9 cellular contexts compared by ENCODE assay signal in genomic region chr19:45862271-45862563, GRCh38. TPM values are rescaled to one million over a fixed set of nuclear protein-coding genes. Genes with fewer than 3 reads are reported as not detected.
A peak's percentile ranks its signal among the peaks of the same experiment; 100 is the strongest.
DNase-seq lines count a peak whose midpoint lies in the region; ATAC-seq and TF ChIP-seq lines count a peak whose summit lies in the region.
"Had no signal": no experiment of that assay in that cellular context is flagged by ENCODE, and none has a peak within 500 bp of the region (broad histone marks: within the 10 kb centered on the region; RNA-seq: fewer than 3 reads in every experiment).

No MANE protein-coding gene starts in this region.

- H3F3A ChIP-seq in smooth muscle cell (ENCODE audit: low read depth), result no peaks in the 10 kb centered on the region

- H3K27ac Mint-ChIP-seq in activated T-helper 1 cell treated with anti-CD3 and anti-CD28 coated beads, Interleukin-12 subunit alpha, Interleukin-12 subunit beta, Interleukin-2, Interleukin-4 antibody, amounts not matched to agents 30 ng/mL and 10 ng/mL and 1 ng/mL, durations not matched to agents 14 hours and 24 hours and 36 hours, result peak overlapping the region; percentile 95

- H3K9me2 ChIP-seq in HCT116 (ENCODE audit: insufficient read depth), result no peaks in the 10 kb centered on the region

- H3K4me1 ChIP-seq in HCT116 (ENCODE audit: control insufficient read depth in 1 of 2, insufficient read depth in 2 of 2, low read length in 2 of 2), result peaks cover 11 to 35% of the 10 kb centered on the region in 2 experiments
- no peaks in the 10 kb centered on the region for H3K4me1 ChIP-seq in iPS DF 6.9 (ENCODE audit: control insufficient read depth, insufficient read depth, low read length)
- peaks cover 5% of the 10 kb centered on the region for H3K4me1 ChIP-seq in smooth muscle cell (ENCODE audit: low read depth)

- peaks cover 31% of the 10 kb centered on the region for H3K27me3 Mint-ChIP-seq in activated T-helper 1 cell treated with anti-CD3 and anti-CD28 coated beads, Interleukin-12 subunit alpha, Interleukin-12 subunit beta, Interleukin-2, Interleukin-4 antibody, amounts not matched to agents 30 ng/mL and 10 ng/mL and 1 ng/mL, durations not matched to agents 14 hours and 24 hours and 36 hours (ENCODE audit: insufficient read depth)

- H3K4me3 Mint-ChIP-seq in activated T-helper 1 cell treated with anti-CD3 and anti-CD28 coated beads, Interleukin-12 subunit alpha, Interleukin-12 subunit beta, Interleukin-2, Interleukin-4 antibody, amounts not matched to agents 30 ng/mL and 10 ng/mL and 1 ng/mL, durations not matched to agents 14 hours and 24 hours and 36 hours, result peak overlapping the region; percentile 94

- no peaks in the 10 kb centered on the region for H4K20me1 ChIP-seq in HCT116 (ENCODE audit: insufficient read depth)
- H4K20me1 ChIP-seq in smooth muscle cell (ENCODE audit: low read depth), result peaks cover 18% of the 10 kb centered on the region

- RAD21 ChIA-PET in HCT116 (lab: Charles Lee; ENCODE audit: low non-redundant PET in 1 of 2, low total read pairs in 2 of 2, uncharacterized antibody in 2 of 2, unreplicated experiment in 2 of 2), result no interaction called here

- TF ChIP-seq RAD21 in HCT116 (IDR thresholded peaks at IDR 0.05; ENCODE audit: low read depth), result no peak

- H3K36me3 Mint-ChIP-seq in activated T-helper 1 cell treated with anti-CD3 and anti-CD28 coated beads, Interleukin-12 subunit alpha, Interleukin-12 subunit beta, Interleukin-2, Interleukin-4 antibody, amounts not matched to agents 30 ng/mL and 10 ng/mL and 1 ng/mL, durations not matched to agents 14 hours and 24 hours and 36 hours (ENCODE audit: low read depth), result peaks cover 13% of the 10 kb centered on the region

- intact Hi-C loops in HCT116 (cut with micrococcal nuclease), result no loop called here
- intact Hi-C loops in activated T-helper 1 cell treated with anti-CD3 and anti-CD28 coated beads, Interleukin-12 subunit alpha, Interleukin-12 subunit beta, Interleukin-2, Interleukin-4 antibody, amounts not matched to agents 30 ng/mL and 10 ng/mL and 1 ng/mL, durations not matched to agents 14 hours and 24 hours and 36 hours (cut with micrococcal nuclease), result loop anchor here (1.0 to 5.0 kb wide), 4 partner anchors 45 to 485 kb away; partner anchors contain the start of gene PPP5C

- BruUV-seq in HCT116 (replicated peaks; lab: Mats Ljungman, UMichigan), result no TSS peak

- H3K9me3 Mint-ChIP-seq in activated T-helper 1 cell treated with anti-CD3 and anti-CD28 coated beads, Interleukin-12 subunit alpha, Interleukin-12 subunit beta, Interleukin-2, Interleukin-4 antibody, amounts not matched to agents 30 ng/mL and 10 ng/mL and 1 ng/mL, durations not matched to agents 14 hours and 24 hours and 36 hours, result no peaks in the 10 kb centered on the region

- H3K4me2 ChIP-seq in HCT116 (ENCODE audit: low read length), result peak overlapping the region; percentile 81
- peak overlapping the region; percentile 92 for H3K4me2 ChIP-seq in smooth muscle cell

- ATAC-seq in HCT116 (no peak), GM18519 (IDR thresholded peaks at IDR 0.05; ENCODE audit: low FRiP score, unreplicated experiment) (no peak)

- no peak for TF ChIP-seq POLR2A in HCT116 (IDR thresholded peaks at IDR 0.05; ENCODE audit: borderline replicate concordance, extremely low read depth, insufficient read depth, insufficient read length)

- no peaks in the 10 kb centered on the region for H3K9me3 ChIP-seq in HCT116 (ENCODE audit: control insufficient read depth in 1 of 2, insufficient read depth in 1 of 2, low read depth in 1 of 2, low read length in 2 of 2)
- no peaks in the 10 kb centered on the region for H3K9me3 ChIP-seq in iPS DF 6.9 (ENCODE audit: control insufficient read depth, insufficient read depth, low read length)
- no peaks in the 10 kb centered on the region for H3K9me3 ChIP-seq in smooth muscle cell (replicated peaks; ENCODE audit: low read depth)

- POLR2A ChIA-PET in HCT116 (lab: Charles Lee), result no interaction called here

- DNase-seq in HCT116 (ENCODE audit: low read depth, low spot score) (no peak), iPS DF 6.9 (ENCODE audit: low read depth, low spot score) (no peak), smooth muscle cell (lab: John Stamatoyannopoulos, UW; ENCODE audit: unreplicated experiment) (no peak), GM20000 (ENCODE audit: low spot score) (no peak), NCI-H345 (lab: John Stamatoyannopoulos, UW) (no peak)
- no peak for DNase-seq in activated T-helper 1 cell treated with anti-CD3 and anti-CD28 coated beads, Interleukin-12 subunit alpha, Interleukin-12 subunit beta, Interleukin-2, Interleukin-4 antibody, amounts not matched to agents 30 ng/mL and 10 ng/mL and 1 ng/mL, durations not matched to agents 14 hours and 24 hours and 36 hours (ENCODE audit: low spot score)
- DNase-seq in stimulated activated CD4-positive, alpha-beta T cell treated with anti-CD3 and anti-CD28 coated beads, Interleukin-2, amount 100 ng/mL, for 48 hours, result no peak

- TF ChIP-seq CTCF in HCT116 (IDR thresholded peaks at IDR 0.05 in 2 of 3, conservative IDR thresholded peaks at IDR 0.05 in 1 of 3; ENCODE audit: borderline replicate concordance in 1 of 3, insufficient read depth in 1 of 3, low read depth in 2 of 3, low read length in 2 of 3) (no peak), smooth muscle cell (IDR thresholded peaks at IDR 0.05; ENCODE audit: borderline replicate concordance, insufficient read depth, poor library complexity, severe bottlenecking) (no peak), GM20000 (IDR thresholded peaks at IDR 0.05; ENCODE audit: extremely low read depth, missing control alignments) (no peak)

- H3K79me2 ChIP-seq in HCT116 (ENCODE audit: insufficient read depth, low read length) (peaks cover 54% of the 10 kb centered on the region), smooth muscle cell (ENCODE audit: low read depth) (peaks cover 49% of the 10 kb centered on the region)

- peaks cover 29% of the 10 kb centered on the region for H3K4me1 Mint-ChIP-seq in activated T-helper 1 cell treated with anti-CD3 and anti-CD28 coated beads, Interleukin-12 subunit alpha, Interleukin-12 subunit beta, Interleukin-2, Interleukin-4 antibody, amounts not matched to agents 30 ng/mL and 10 ng/mL and 1 ng/mL, durations not matched to agents 14 hours and 24 hours and 36 hours (ENCODE audit: low read depth)

- H3K4me3 ChIP-seq in HCT116 (replicated peaks in 1 of 2; ENCODE audit: low read depth in 1 of 2, low read length in 2 of 2), result peak overlapping the region; percentile 91 to 93
- peak overlapping the region; percentile 88; the same call in 1 of the 2 replicates for H3K4me3 ChIP-seq in iPS DF 6.9 (ENCODE audit: low read length)
- H3K4me3 ChIP-seq in smooth muscle cell, result peak overlapping the region; percentile 69

- WGBS in iPS DF 6.9 (ENCODE audit: insufficient coverage, insufficient read length), result no CpG with 5 or more reads among the region's 11 CpGs
- 3% methylated on average over 11 of the region's 11 CpGs for WGBS in smooth muscle cell (ENCODE audit: low lambda C conversion rate)

- H3K9ac ChIP-seq in HCT116 (ENCODE audit: low read length) (peak overlapping the region; percentile 92), smooth muscle cell (ENCODE audit: low read depth) (peak overlapping the region; percentile 79)

- no peaks in the 10 kb centered on the region for H3K27me3 ChIP-seq in HCT116 (ENCODE audit: insufficient read depth, low read length)
- H3K27me3 ChIP-seq in iPS DF 6.9 (ENCODE audit: control insufficient read depth, insufficient read depth, low read length), result no peaks in the 10 kb centered on the region
- peaks cover 12% of the 10 kb centered on the region for H3K27me3 ChIP-seq in smooth muscle cell (ENCODE audit: low read depth)

- no peak overlapping the region for H2AFZ ChIP-seq in HCT116 (ENCODE audit: low read depth, low read length, poor library complexity, severe bottlenecking)
- peak overlapping the region; percentile 73 for H2AFZ ChIP-seq in smooth muscle cell (ENCODE audit: low read depth)

- CTCF ChIA-PET in HCT116 (lab: Charles Lee), result interaction anchor here (3.6 kb wide), 1 partner anchor 23 kb away, joined by 28 read pairs; the partner anchor contains the start of gene IRF2BP1

- H3K27ac ChIP-seq in HCT116 (ENCODE audit: low read depth, low read length) (peak overlapping the region; percentile 91), iPS DF 6.9 (ENCODE audit: low read length) (no peak overlapping the region), smooth muscle cell (ENCODE audit: low read depth) (peak overlapping the region; percentile 81)

- H3K36me3 ChIP-seq in HCT116 (ENCODE audit: control insufficient read depth in 1 of 2, insufficient read depth in 2 of 2, low read length in 2 of 2) (peaks cover 11 to 15% of the 10 kb centered on the region in 2 experiments; a peak in 3 of 4 replicates), iPS DF 6.9 (ENCODE audit: control insufficient read depth, insufficient read depth, low read length) (no peaks in the 10 kb centered on the region), smooth muscle cell (ENCODE audit: low read depth) (no peaks in the 10 kb centered on the region)

RNA-seq across cellular contexts. Expression of gene SYMPK, which starts 0.7 kb away (rescaled TPM):
- total RNA-seq in HCT116 (2021; ENCODE audit: unreplicated experiment) (117 TPM), smooth muscle cell (30.9 and 33.3 TPM in 2 replicates)
- 97.3 and 102 TPM in 2 replicates for polyA plus RNA-seq in HCT116 (2012)
- 118 and 120 TPM in 2 replicates for total RNA-seq in activated T-helper 1 cell treated with anti-CD3 and anti-CD28 coated beads, Interleukin-12 subunit alpha, Interleukin-12 subunit beta, Interleukin-2, Interleukin-4 antibody, amounts not matched to agents 30 ng/mL and 10 ng/mL and 1 ng/mL, durations not matched to agents 14 hours and 24 hours and 36 hours
- 28.6 and 34.1 TPM in 2 replicates for polyA plus RNA-seq in smooth muscle cell

RNA-seq across cellular contexts. Expression of gene FOXA3, which starts 1.9 kb away (rescaled TPM):
- total RNA-seq in HCT116 (2021; ENCODE audit: unreplicated experiment), result 5.8 TPM
- polyA plus RNA-seq in HCT116 (2012), result 6.5 and 7.2 TPM in 2 replicates
- total RNA-seq in activated T-helper 1 cell treated with anti-CD3 and anti-CD28 coated beads, Interleukin-12 subunit alpha, Interleukin-12 subunit beta, Interleukin-2, Interleukin-4 antibody, amounts not matched to agents 30 ng/mL and 10 ng/mL and 1 ng/mL, durations not matched to agents 14 hours and 24 hours and 36 hours, result 0.27 and 0.34 TPM in 2 replicates
- total RNA-seq in smooth muscle cell, result 0.13 and 0.76 TPM in 2 replicates
- 0.50 and 0.65 TPM in 2 replicates for polyA plus RNA-seq in smooth muscle cell
- total RNA-seq: LHCN-M2 had no signal

RNA-seq across cellular contexts. Expression of gene IRF2BP1, which starts 23.7 kb away (rescaled TPM):
- total RNA-seq in HCT116 (2021; ENCODE audit: unreplicated experiment) (33.9 TPM), smooth muscle cell (10.4 and 19.0 TPM in 2 replicates)
- 18.9 and 19.0 TPM in 2 replicates for polyA plus RNA-seq in HCT116 (2012)
- 20.9 and 21.5 TPM in 2 replicates for total RNA-seq in activated T-helper 1 cell treated with anti-CD3 and anti-CD28 coated beads, Interleukin-12 subunit alpha, Interleukin-12 subunit beta, Interleukin-2, Interleukin-4 antibody, amounts not matched to agents 30 ng/mL and 10 ng/mL and 1 ng/mL, durations not matched to agents 14 hours and 24 hours and 36 hours
- 11.2 and 12.9 TPM in 2 replicates for polyA plus RNA-seq in smooth muscle cell

RNA-seq across cellular contexts. Expression of gene MYPOP, which starts 40.2 kb away (rescaled TPM):
- total RNA-seq in HCT116 (2021; ENCODE audit: unreplicated experiment) (10.8 TPM), smooth muscle cell (1.6 and 3.9 TPM in 2 replicates)
- 4.9 and 5.7 TPM in 2 replicates for polyA plus RNA-seq in HCT116 (2012)
- total RNA-seq in activated T-helper 1 cell treated with anti-CD3 and anti-CD28 coated beads, Interleukin-12 subunit alpha, Interleukin-12 subunit beta, Interleukin-2, Interleukin-4 antibody, amounts not matched to agents 30 ng/mL and 10 ng/mL and 1 ng/mL, durations not matched to agents 14 hours and 24 hours and 36 hours, result 6.9 and 7.2 TPM in 2 replicates
- 2.1 and 3.5 TPM in 2 replicates for polyA plus RNA-seq in smooth muscle cell

RNA-seq across cellular contexts. Expression of gene RSPH6A, which starts 47.1 kb away (rescaled TPM):
- total RNA-seq in HCT116 (2021; ENCODE audit: unreplicated experiment) (0.57 TPM), smooth muscle cell (0.22 TPM in 1 of 2 replicates, not detected in the other)
- not detected in 2 replicates for polyA plus RNA-seq in HCT116 (2012)
- total RNA-seq in activated T-helper 1 cell treated with anti-CD3 and anti-CD28 coated beads, Interleukin-12 subunit alpha, Interleukin-12 subunit beta, Interleukin-2, Interleukin-4 antibody, amounts not matched to agents 30 ng/mL and 10 ng/mL and 1 ng/mL, durations not matched to agents 14 hours and 24 hours and 36 hours, result 0.29 and 0.59 TPM in 2 replicates
- 0.15 TPM in 1 of 2 replicates, not detected in the other for polyA plus RNA-seq in smooth muscle cell
